Comparison of ENCODE assay signal across 32 cellular contexts in the genomic region with DNA sequence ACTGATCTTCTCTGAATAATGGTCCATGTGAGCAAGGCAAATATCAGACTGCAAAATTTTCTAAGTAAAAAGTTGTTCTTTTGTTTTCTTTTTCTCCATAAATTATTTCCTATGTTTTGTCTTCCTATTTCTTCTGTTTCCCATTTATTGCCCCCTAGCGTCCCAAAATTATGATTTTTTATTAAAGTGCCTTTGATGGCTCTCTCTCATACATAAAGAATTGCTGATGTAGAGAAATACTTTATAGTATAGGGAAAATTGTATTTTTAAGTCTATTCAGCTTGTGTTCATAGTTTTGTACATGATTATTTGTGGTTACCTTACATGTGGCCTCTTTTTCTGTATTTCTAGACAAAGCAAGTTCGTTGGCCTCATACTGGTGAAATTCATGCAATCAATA.
"Had no signal": no experiment of that assay in that cellular context is flagged by ENCODE, and none has a peak within 500 bp of the region (broad histone marks: within the 10 kb centered on the region; RNA-seq: fewer than 3 reads in every experiment).

No MANE protein-coding gene starts in this region.

- DNase-seq: activated CD4-positive, alpha-beta memory T cell treated with anti-CD3 and anti-CD28 coated beads, Interleukin-2, amount 10 ng/mL, durations not matched to agents 7 days and 5 days; activated CD4-positive, alpha-beta T cell treated with anti-CD3 and anti-CD28 coated beads, Interleukin-2, amount 10 ng/mL, durations not matched to agents 7 days and 5 days; activated CD4-positive, CD25-positive, alpha-beta regulatory T cell treated with anti-CD3 and anti-CD28 coated beads, Interleukin-2, amount 50 U/mL, for 72 hours; activated CD8-positive, alpha-beta memory T cell treated with anti-CD3 and anti-CD28 coated beads, Interleukin-2, amount 50 U/mL, for 48 hours; activated gamma-delta T cell treated with Interleukin-2 at 50 U/mL for 16 hours; activated naive CD8-positive, alpha-beta T cell treated with anti-CD3 and anti-CD28 coated beads, Interleukin-2, amount 50 U/mL, for 24 hours; activated T-cell treated with anti-CD3 and anti-CD28 coated beads, Interleukin-2, amount 50 U/mL, for 24 hours; central memory CD4-positive, alpha-beta T cell; endodermal cell; foreskin keratinocyte; heart right ventricle; naive B cell; nephron progenitor cell; ovary; retina; sigmoid colon; stimulated activated CD4-positive, alpha-beta T cell treated with anti-CD3 and anti-CD28 coated beads, Interleukin-1b, Interleukin-23, amount 100 ng/mL, for 48 hours; stimulated activated CD4-positive, alpha-beta T cell treated with anti-CD3 and anti-CD28 coated beads, Interleukin-4, amount 100 ng/mL, for 4 hours; stimulated activated CD8-positive, alpha-beta memory T cell treated with anti-CD3 and anti-CD28 coated beads, Interleukin-4, amount 100 ng/mL, for 48 hours; stomach; T1000; thyroid gland; upper lobe of left lung had no signal

- H3K36me3 Mint-ChIP-seq: activated naive CD4-positive, alpha-beta T cell treated with anti-CD3 and anti-CD28 coated beads, Interleukin-2, amount 50 U/mL, for 24 hours; mesothelial cell of epicardium; naive B cell; stimulated activated memory B cell treated with anti-CD40 and anti-IgM and Interleukin-4, amounts not matched to agents 10 μg/mL and 1 μg/mL and 100 μg/mL, for 72 hours had no signal

- H3K27ac ChIP-seq: breast epithelium, foreskin keratinocyte, heart right ventricle, neutrophil, ovary, prostate gland, sigmoid colon, stomach, thyroid gland, upper lobe of left lung had no signal

- H3K4me1 ChIP-seq: breast epithelium, foreskin keratinocyte, heart right ventricle, prostate gland, sigmoid colon, stomach, thyroid gland, upper lobe of left lung had no signal

- H3K4me3 Mint-ChIP-seq: activated CD4-positive, alpha-beta memory T cell treated with anti-CD3 and anti-CD28 coated beads, Interleukin-2, amount 10 ng/mL, durations not matched to agents 7 days and 5 days; activated CD4-positive, alpha-beta T cell treated with anti-CD3 and anti-CD28 coated beads, Interleukin-2, amount 10 ng/mL, durations not matched to agents 7 days and 5 days; activated naive CD4-positive, alpha-beta T cell treated with anti-CD3 and anti-CD28 coated beads, Interleukin-2, amount 50 U/mL, for 24 hours; activated naive CD8-positive, alpha-beta T cell treated with anti-CD3 and anti-CD28 coated beads, Interleukin-2, amount 50 U/mL, for 24 hours; activated T-cell treated with anti-CD3 and anti-CD28 coated beads, Interleukin-2, amount 50 U/mL, for 24 hours; dendritic cell treated with granulocyte-macrophage colony-stimulating factor and Interleukin-4, amounts not matched to agents 40 ng/mL and 50 ng/mL, for 4 days; endodermal cell; mesothelial cell of epicardium; naive B cell; nephron progenitor cell; stimulated activated memory B cell treated with anti-CD40 and anti-IgM and Interleukin-4, amounts not matched to agents 10 μg/mL and 1 μg/mL and 100 μg/mL, for 72 hours had no signal

- H3K27me3 Mint-ChIP-seq: activated CD4-positive, alpha-beta memory T cell treated with anti-CD3 and anti-CD28 coated beads, Interleukin-2, amount 10 ng/mL, durations not matched to agents 7 days and 5 days; activated CD4-positive, alpha-beta T cell treated with anti-CD3 and anti-CD28 coated beads, Interleukin-2, amount 10 ng/mL, durations not matched to agents 7 days and 5 days; activated naive CD4-positive, alpha-beta T cell treated with anti-CD3 and anti-CD28 coated beads, Interleukin-2, amount 50 U/mL, for 24 hours; activated naive CD8-positive, alpha-beta T cell treated with anti-CD3 and anti-CD28 coated beads, Interleukin-2, amount 50 U/mL, for 24 hours; activated T-cell treated with anti-CD3 and anti-CD28 coated beads, Interleukin-2, amount 50 U/mL, for 24 hours; dendritic cell treated with granulocyte-macrophage colony-stimulating factor and Interleukin-4, amounts not matched to agents 40 ng/mL and 50 ng/mL, for 4 days; naive B cell; stimulated activated memory B cell treated with anti-CD40 and anti-IgM and Interleukin-4, amounts not matched to agents 10 μg/mL and 1 μg/mL and 100 μg/mL, for 72 hours had no signal

- ATAC-seq: activated naive CD8-positive, alpha-beta T cell treated with anti-CD3 and anti-CD28 coated beads, Interleukin-2, amount 50 U/mL, for 24 hours; esophagus mucosa; foreskin keratinocyte; heart right ventricle; stimulated activated memory B cell treated with anti-CD40 and anti-IgM and Interleukin-4, amounts not matched to agents 10 μg/mL and 1 μg/mL and 100 μg/mL, for 72 hours had no signal

- H3K9me3 Mint-ChIP-seq: endodermal cell had no signal

- H3K36me3 ChIP-seq: breast epithelium, heart right ventricle, neutrophil, ovary, prostate gland, sigmoid colon, stomach, thyroid gland, upper lobe of left lung had no signal

- H3K27me3 ChIP-seq: breast epithelium, foreskin keratinocyte, heart right ventricle, neutrophil, ovary, sigmoid colon, stomach, thyroid gland, upper lobe of left lung had no signal

- H3K4me1 Mint-ChIP-seq: activated CD4-positive, alpha-beta memory T cell treated with anti-CD3 and anti-CD28 coated beads, Interleukin-2, amount 10 ng/mL, durations not matched to agents 7 days and 5 days; activated CD4-positive, alpha-beta T cell treated with anti-CD3 and anti-CD28 coated beads, Interleukin-2, amount 10 ng/mL, durations not matched to agents 7 days and 5 days; activated naive CD4-positive, alpha-beta T cell treated with anti-CD3 and anti-CD28 coated beads, Interleukin-2, amount 50 U/mL, for 24 hours; activated naive CD8-positive, alpha-beta T cell treated with anti-CD3 and anti-CD28 coated beads, Interleukin-2, amount 50 U/mL, for 24 hours; endodermal cell; naive B cell; nephron progenitor cell; stimulated activated memory B cell treated with anti-CD40 and anti-IgM and Interleukin-4, amounts not matched to agents 10 μg/mL and 1 μg/mL and 100 μg/mL, for 72 hours had no signal

- H3K27ac Mint-ChIP-seq: activated CD4-positive, alpha-beta memory T cell treated with anti-CD3 and anti-CD28 coated beads, Interleukin-2, amount 10 ng/mL, durations not matched to agents 7 days and 5 days; activated CD4-positive, alpha-beta T cell treated with anti-CD3 and anti-CD28 coated beads, Interleukin-2, amount 10 ng/mL, durations not matched to agents 7 days and 5 days; activated naive CD4-positive, alpha-beta T cell treated with anti-CD3 and anti-CD28 coated beads, Interleukin-2, amount 50 U/mL, for 24 hours; activated naive CD8-positive, alpha-beta T cell treated with anti-CD3 and anti-CD28 coated beads, Interleukin-2, amount 50 U/mL, for 24 hours; activated T-cell treated with anti-CD3 and anti-CD28 coated beads, Interleukin-2, amount 50 U/mL, for 24 hours; dendritic cell treated with granulocyte-macrophage colony-stimulating factor and Interleukin-4, amounts not matched to agents 40 ng/mL and 50 ng/mL, for 4 days; endodermal cell; mesothelial cell of epicardium; naive B cell; nephron progenitor cell; stimulated activated memory B cell treated with anti-CD40 and anti-IgM and Interleukin-4, amounts not matched to agents 10 μg/mL and 1 μg/mL and 100 μg/mL, for 72 hours had no signal

- H3K4me3 ChIP-seq: breast epithelium, heart right ventricle, ovary, prostate gland, sigmoid colon, smooth muscle cell, stomach, thyroid gland, upper lobe of left lung had no signal

- H3K9me3 ChIP-seq: breast epithelium, heart right ventricle, neutrophil, ovary, prostate gland, sigmoid colon, stomach, thyroid gland, upper lobe of left lung had no signal
